ENCODE assay signal across 8 cellular contexts in the genomic region with DNA sequence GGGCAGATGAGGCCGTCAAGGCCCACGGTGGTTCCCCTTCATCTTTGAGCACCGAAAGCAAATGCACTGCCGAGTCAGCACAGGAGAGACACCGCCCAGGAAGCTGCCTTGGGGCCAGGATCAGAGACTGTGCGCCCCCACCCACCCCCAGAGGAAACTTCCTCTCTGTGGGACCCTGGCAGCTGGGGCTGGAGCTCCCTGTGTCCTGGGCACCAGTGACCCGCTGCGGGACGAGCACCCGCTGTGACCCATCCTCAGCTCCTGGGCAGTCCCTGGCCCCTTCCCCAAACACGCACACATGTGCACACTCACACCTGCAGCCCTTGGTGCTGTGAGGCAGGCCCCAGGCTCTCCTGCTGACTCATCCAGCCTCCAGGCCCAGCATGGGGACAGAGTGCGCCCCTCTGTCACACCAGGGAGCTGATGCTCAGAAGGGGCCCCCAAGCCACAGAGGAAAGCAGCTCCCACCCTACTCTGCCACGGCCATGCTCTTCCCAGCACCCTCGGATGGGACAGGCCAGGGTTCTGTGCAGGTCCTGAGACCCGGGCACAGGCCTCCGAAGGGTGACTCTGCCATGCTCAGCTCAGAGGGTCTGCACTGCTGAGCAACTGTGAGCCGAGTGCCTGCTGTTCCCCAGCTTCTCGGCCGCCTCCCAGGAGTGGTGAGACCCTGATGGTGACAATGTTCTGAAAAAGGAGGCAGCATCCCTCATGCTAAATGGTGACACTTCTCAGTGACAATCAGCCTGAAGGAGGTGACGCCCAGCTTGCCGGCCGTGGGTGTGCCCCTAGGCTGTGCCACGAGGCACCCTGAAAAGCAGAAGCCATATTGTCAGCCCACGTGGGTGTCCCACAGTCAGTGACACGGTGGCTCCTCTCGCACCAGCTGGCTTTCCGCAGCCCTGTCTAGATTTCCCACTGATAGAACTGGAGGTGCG. TPM values are rescaled to one million over a fixed set of nuclear protein-coding genes. Genes with fewer than 3 reads are reported as not detected.
DNase-seq lines count a peak whose midpoint lies in the region; ATAC-seq and TF ChIP-seq lines count a peak whose summit lies in the region.

No MANE protein-coding gene starts in this region.

- intact Hi-C loops in left lung (cut with DNase I) (loop anchor here in 1 of 2 donors (5.0 kb wide), 1 partner anchor 34 kb away; no protein-coding TSS in a partner anchor), tibial artery (cut with DNase I; ENCODE audit: low total_unique reads) (loop anchor here (10.0 kb wide), 1 partner anchor 337 kb away; no protein-coding TSS in a partner anchor)

- H3F3A ChIP-seq in MM.1S (ENCODE audit: insufficient read depth, low read length), result peaks cover 21% of the 10 kb centered on the region

- no peak overlapping the region for H2AFZ ChIP-seq in MM.1S (ENCODE audit: low read length)

- H3K9ac ChIP-seq in MM.1S (ENCODE audit: low read length), result peak overlapping the region; percentile 77

- peak overlapping the region; percentile 88 for H3K27ac ChIP-seq in MM.1S (ENCODE audit: low read length)
- peak overlapping the region in 1 of 2 donors; percentile 90 for H3K27ac ChIP-seq in left lung
- H3K27ac ChIP-seq in tibial artery, result peak overlapping the region; percentile 87 to 90

- H3K9me3 ChIP-seq in MM.1S (replicated peaks; ENCODE audit: insufficient read depth, low read length) (no peaks in the 10 kb centered on the region), left lung (no peaks in the 10 kb centered on the region), tibial artery (no peaks in the 10 kb centered on the region)

- ATAC-seq in left lung (peak; percentile 9), HG02852 (IDR thresholded peaks at IDR 0.05; ENCODE audit: unreplicated experiment) (no peak), GM18502 (IDR thresholded peaks at IDR 0.05; ENCODE audit: poor library complexity, unreplicated experiment) (no peak), GM21717 (IDR thresholded peaks at IDR 0.05; ENCODE audit: unreplicated experiment) (no peak)

- H3K27me3 ChIP-seq in MM.1S (replicated peaks; ENCODE audit: insufficient read depth, low read length) (no peaks in the 10 kb centered on the region), left lung (no peaks in the 10 kb centered on the region), tibial artery (no peaks in the 10 kb centered on the region)

- no peak for TF ChIP-seq CTCF in GM10266 (IDR thresholded peaks at IDR 0.05; ENCODE audit: control insufficient read depth, insufficient read depth, low read depth, missing control alignments)
- TF ChIP-seq CTCF in MM.1S (IDR thresholded peaks at IDR 0.05; ENCODE audit: low read length), result no peak
- no peak for TF ChIP-seq CTCF in left lung (IDR thresholded peaks at IDR 0.05)
- TF ChIP-seq CTCF in tibial artery (IDR thresholded peaks at IDR 0.05), result no peak

- H3K4me3 ChIP-seq in MM.1S (ENCODE audit: low read length) (peak overlapping the region; percentile 77), left lung (peak overlapping the region in 1 of 2 donors; percentile 22), tibial artery (no peak overlapping the region)

- DNase-seq in GM10266 (ENCODE audit: extremely low spot score), result peak; percentile 81
- DNase-seq in MM.1S, result peak; percentile 67
- DNase-seq in activated T-helper 1 cell treated with Interleukin-2 at 50 U/mL for 16 hours (ENCODE audit: low read depth), result peak; percentile 56
- DNase-seq in left lung, result peak; percentile 76 to 88
- DNase-seq in tibial artery, result peak in 1 of 2 donors; percentile 62

- peaks cover 83% of the 10 kb centered on the region for H3K79me2 ChIP-seq in MM.1S (ENCODE audit: low read length)

- peaks cover 16% of the 10 kb centered on the region; the same call in 1 of the 2 replicates for H3K4me1 ChIP-seq in MM.1S (ENCODE audit: low read length)
- H3K4me1 ChIP-seq in left lung, result peaks cover 42 to 74% of the 10 kb centered on the region in 2 donors
- H3K4me1 ChIP-seq in tibial artery, result peaks cover 5 to 63% (median 47%) of the 10 kb centered on the region in 4 donors

- no peaks in the 10 kb centered on the region for H3K9me2 ChIP-seq in MM.1S (replicated peaks; ENCODE audit: insufficient read depth, low read length)

- H3K36me3 ChIP-seq in MM.1S (replicated peaks; ENCODE audit: insufficient read depth, low read length) (no peaks in the 10 kb centered on the region), left lung (peaks cover 0 to 6% of the 10 kb centered on the region in 2 donors), tibial artery (no peaks in the 10 kb centered on the region)

- peak overlapping the region; percentile 89 for H3K4me2 ChIP-seq in MM.1S (ENCODE audit: low read depth, low read length)

- no peaks in the 10 kb centered on the region for H4K20me1 ChIP-seq in MM.1S (ENCODE audit: insufficient read depth, low read length)

RNA-seq across cellular contexts. Expression of gene PIEZO1, which starts 3.6 kb away (rescaled TPM):
- 100 to 1,000 TPM; 154 to 193 TPM for total RNA-seq in left lung

RNA-seq across cellular contexts. Expression of gene CDT1, which starts 22.2 kb away (rescaled TPM):
- total RNA-seq in left lung, result 10 to 100 TPM in 1 of 2 donors, 1 to 10 TPM in 1; 9.3 to 14.5 TPM

RNA-seq across cellular contexts. Expression of gene APRT, which starts 30.3 kb away (rescaled TPM):
- total RNA-seq in left lung, result 100 to 1,000 TPM; 108 to 161 TPM
